8 cellular contexts compared by ENCODE assay signal in genomic region chr7:877312-878232, GRCh38. TPM values are rescaled to one million over a fixed set of nuclear protein-coding genes. Genes with fewer than 3 reads are reported as not detected.
A peak's percentile ranks its signal among the peaks of the same experiment; 100 is the strongest.
DNase-seq lines count a peak whose midpoint lies in the region; ATAC-seq and TF ChIP-seq lines count a peak whose summit lies in the region.

No MANE protein-coding gene starts in this region.

- WGBS in HUES64, result 15% methylated on average over 46 of the region's 47 CpGs
- 8% methylated on average over 47 of the region's 47 CpGs for WGBS in liver

- DNase-seq in BJ (ENCODE audit: low read depth) (no peak), astrocyte of the hippocampus (ENCODE audit: low read depth, low spot score) (peak; percentile 19), type B pancreatic cell (ENCODE audit: extremely low spot score, unreplicated experiment) (no peak), medulla oblongata (ENCODE audit: extremely low spot score) (no peak), retina (no peak)

- no peaks in the 10 kb centered on the region for H3K27me3 ChIP-seq in BJ (ENCODE audit: control insufficient read depth, insufficient read depth, low read length)
- H3K27me3 ChIP-seq in HUES64 (ENCODE audit: insufficient read depth, low read length), result no peaks in the 10 kb centered on the region
- H3K27me3 ChIP-seq in liver (ENCODE audit: control insufficient read depth in 4 of 4, insufficient read depth in 4 of 4, low read length in 3 of 4), result no peaks in the 10 kb centered on the region

- CTCF ChIA-PET in BJ (lab: Yijun Ruan, JAX), result interaction anchor here (1.1 kb wide), 1 partner anchor 13 kb away, joined by 3 read pairs; no protein-coding TSS in a partner anchor

- no peak for TF ChIP-seq RAD21 in liver (IDR thresholded peaks at IDR 0.05)

- H3K27ac ChIP-seq in HUES64 (ENCODE audit: low read depth, low read length) (peak overlapping the region; percentile 30; the same call in 1 of the 2 replicates), liver (ENCODE audit: low read depth in 1 of 2, low read length in 2 of 2) (peak overlapping the region; percentile 72 to 96)

- H3K4me1 ChIP-seq in HUES64 (ENCODE audit: insufficient read depth, low read length) (peaks cover 6% of the 10 kb centered on the region), liver (ENCODE audit: control insufficient read depth in 4 of 4, insufficient read depth in 4 of 4, low read length in 3 of 4) (peaks cover 11 to 52% (median 32%) of the 10 kb centered on the region in 4 donors)

- peaks cover 16% of the 10 kb centered on the region for H3K36me3 Mint-ChIP-seq in type B pancreatic cell

- peaks cover 21% of the 10 kb centered on the region for H3K4me1 Mint-ChIP-seq in type B pancreatic cell (ENCODE audit: unreplicated experiment)

- no peak for ATAC-seq in HG02610 (IDR thresholded peaks at IDR 0.05; ENCODE audit: unreplicated experiment)

- H3K4me3 ChIP-seq in BJ (ENCODE audit: low read depth, low read length) (peak overlapping the region; percentile 98), HUES64 (ENCODE audit: low read length) (peak overlapping the region; percentile 99), liver (ENCODE audit: low read depth in 1 of 3, low read length in 3 of 3) (peak overlapping the region; percentile 67 to 93 (median 76))

- peak overlapping the region; percentile 92 for H3K4me3 Mint-ChIP-seq in type B pancreatic cell

- TF ChIP-seq CTCF in BJ (IDR thresholded peaks at IDR 0.05; ENCODE audit: insufficient read depth, low read depth, low read length) (no peak), liver (IDR thresholded peaks at IDR 0.05; ENCODE audit: low read depth, low read length, missing input control) (no peak), type B pancreatic cell (conservative IDR thresholded peaks at IDR 0.05) (no peak)

- H3K9me3 Mint-ChIP-seq in type B pancreatic cell, result no peaks in the 10 kb centered on the region

- H3K9me3 ChIP-seq in HUES64 (ENCODE audit: insufficient read depth, low read depth, low read length) (no peaks in the 10 kb centered on the region), liver (ENCODE audit: control insufficient read depth in 4 of 4, low read length in 3 of 4) (no peaks in the 10 kb centered on the region)

- peaks cover 5% of the 10 kb centered on the region for H3K36me3 ChIP-seq in BJ (ENCODE audit: control insufficient read depth, insufficient read depth, low read length)
- peaks cover 43% of the 10 kb centered on the region for H3K36me3 ChIP-seq in HUES64 (ENCODE audit: insufficient read depth, low read length)
- H3K36me3 ChIP-seq in liver (ENCODE audit: control insufficient read depth in 4 of 4, insufficient read depth in 3 of 4, low read depth in 1 of 4, low read length in 3 of 4), result peaks cover 0 to under 1% (median 0%) of the 10 kb centered on the region in 4 donors

- no peaks in the 10 kb centered on the region for H3K27me3 Mint-ChIP-seq in type B pancreatic cell

- H3K27ac Mint-ChIP-seq in type B pancreatic cell, result peak overlapping the region; percentile 91

- POLR2A ChIA-PET in BJ (lab: Charles Lee), result no interaction called here

- H3K9ac ChIP-seq in HUES64 (ENCODE audit: low read depth, low read length) (peak overlapping the region; percentile 92), liver (ENCODE audit: low read depth in 1 of 2, low read length in 2 of 2) (peak overlapping the region; percentile 72 to 98)

TF ChIP-seq in liver, 16 proteins besides CTCF, POLR2A, EP300 and RAD21:
- TF ChIP-seq YY1 (IDR thresholded peaks at IDR 0.05), result no peak
- no peak for TF ChIP-seq REST (IDR thresholded peaks at IDR 0.05)
- TF ChIP-seq HNF4G (IDR thresholded peaks at IDR 0.05), result no peak
- TF ChIP-seq MAX (IDR thresholded peaks at IDR 0.05), result no peak
- TF ChIP-seq TAF1 (conservative IDR thresholded peaks at IDR 0.05), result no peak
- no peak for TF ChIP-seq JUND (IDR thresholded peaks at IDR 0.05)
- no peak for TF ChIP-seq GABPA (IDR thresholded peaks at IDR 0.05 in 1 of 2, conservative IDR thresholded peaks at IDR 0.05 in 1 of 2)
- TF ChIP-seq SP1 (IDR thresholded peaks at IDR 0.05), result no peak
- no peak for TF ChIP-seq FOXA1 (IDR thresholded peaks at IDR 0.05)
- TF ChIP-seq NR2F2 (IDR thresholded peaks at IDR 0.05), result no peak
- no peak for TF ChIP-seq HNF4A (conservative IDR thresholded peaks at IDR 0.05)
- no peak for TF ChIP-seq RXRA (IDR thresholded peaks at IDR 0.05)
- TF ChIP-seq, protein P1, sequence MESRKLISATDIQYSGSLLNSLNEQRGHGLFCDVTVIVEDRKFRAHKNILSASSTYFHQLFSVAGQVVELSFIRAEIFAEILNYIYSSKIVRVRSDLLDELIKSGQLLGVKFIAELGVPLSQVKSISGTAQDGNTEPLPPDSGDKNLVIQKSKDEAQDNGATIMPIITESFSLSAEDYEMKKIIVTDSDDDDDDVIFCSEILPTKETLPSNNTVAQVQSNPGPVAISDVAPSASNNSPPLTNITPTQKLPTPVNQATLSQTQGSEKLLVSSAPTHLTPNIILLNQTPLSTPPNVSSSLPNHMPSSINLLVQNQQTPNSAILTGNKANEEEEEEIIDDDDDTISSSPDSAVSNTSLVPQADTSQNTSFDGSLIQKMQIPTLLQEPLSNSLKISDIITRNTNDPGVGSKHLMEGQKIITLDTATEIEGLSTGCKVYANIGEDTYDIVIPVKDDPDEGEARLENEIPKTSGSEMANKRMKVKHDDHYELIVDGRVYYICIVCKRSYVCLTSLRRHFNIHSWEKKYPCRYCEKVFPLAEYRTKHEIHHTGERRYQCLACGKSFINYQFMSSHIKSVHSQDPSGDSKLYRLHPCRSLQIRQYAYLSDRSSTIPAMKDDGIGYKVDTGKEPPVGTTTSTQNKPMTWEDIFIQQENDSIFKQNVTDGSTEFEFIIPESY (IDR thresholded peaks at IDR 0.05), result no peak
- TF ChIP-seq FOXA2 (IDR thresholded peaks at IDR 0.05), result no peak
- no peak for TF ChIP-seq ATF3 (IDR thresholded peaks at IDR 0.05)

RNA-seq across cellular contexts. Expression of gene GET4, which starts 1.2 kb away (rescaled TPM):
- polyA plus RNA-seq in BJ (2011; rRNA removed), result 15.6 and 21.7 TPM in 2 replicates
- 8.7 and 15.9 TPM in 2 replicates for polyA minus RNA-seq in BJ (2011; rRNA and poly(A)+ RNA removed)
- 46.5 TPM for polyA plus RNA-seq in HUES64 (2013, experiment 1 of 2)
- 44.1 TPM for polyA plus RNA-seq in HUES64 (2013, experiment 2 of 2)
- 10 to 100 TPM; 19.5 to 30.3 TPM for total RNA-seq in liver
- polyA plus RNA-seq in liver, result 10 to 100 TPM; 24.3 to 34.7 TPM
- total RNA-seq in type B pancreatic cell (ENCODE audit: low replicate concordance), result 46.3 and 50.0 TPM in 2 replicates

RNA-seq across cellular contexts. Expression of gene SUN1, which starts 45.3 kb away (rescaled TPM):
- polyA plus RNA-seq in BJ (2011; rRNA removed) (177 and 222 TPM in 2 replicates), liver (10 to 100 TPM; 24.8 to 29.2 TPM)
- 87.6 and 107 TPM in 2 replicates for polyA minus RNA-seq in BJ (2011; rRNA and poly(A)+ RNA removed)
- 52.1 TPM for polyA plus RNA-seq in HUES64 (2013, experiment 1 of 2)
- polyA plus RNA-seq in HUES64 (2013, experiment 2 of 2), result 54.1 TPM
- total RNA-seq in liver (100 to 1,000 TPM in 1 of 2 donors, 10 to 100 TPM in 1; 50.9 to 162 TPM), type B pancreatic cell (ENCODE audit: low replicate concordance) (121 and 146 TPM in 2 replicates)
